ENCODE assay signal across 11 cellular contexts in genomic region chr15:101500865-101501551, GRCh38. TPM values are rescaled to one million over a fixed set of nuclear protein-coding genes. Genes with fewer than 3 reads are reported as not detected.
DNase-seq lines count a peak whose midpoint lies in the region; ATAC-seq, FAIRE-seq and TF ChIP-seq lines count a peak whose summit lies in the region.
"Had no signal": no experiment of that assay in that cellular context is flagged by ENCODE, and none has a peak within 500 bp of the region (broad histone marks: within the 10 kb centered on the region; RNA-seq: fewer than 3 reads in every experiment).

No MANE protein-coding gene starts in this region.

- peak overlapping the region; percentile 19 for H3K27ac ChIP-seq in temporal lobe (ENCODE audit: low read depth, low read length)
- H3K27ac ChIP-seq: tibial nerve had no signal

- no peak for FAIRE-seq in GM12892 (lab: Jason Lieb, UNC)

- H3K4me1 Mint-ChIP-seq in activated naive CD8-positive, alpha-beta T cell treated with anti-CD3 and anti-CD28 coated beads, Interleukin-2, amount 10 ng/mL, durations not matched to agents 7 days and 5 days = peaks cover 30% of the 10 kb centered on the region

- TF ChIP-seq POLR2A in GM12892 (IDR thresholded peaks at IDR 0.05; ENCODE audit: low read depth, low read length) = no peak

- no peaks in the 10 kb centered on the region for H3K9me3 Mint-ChIP-seq in activated naive CD8-positive, alpha-beta T cell treated with anti-CD3 and anti-CD28 coated beads, Interleukin-2, amount 10 ng/mL, durations not matched to agents 7 days and 5 days

- H3K27me3 Mint-ChIP-seq in activated naive CD8-positive, alpha-beta T cell treated with anti-CD3 and anti-CD28 coated beads, Interleukin-2, amount 10 ng/mL, durations not matched to agents 7 days and 5 days = peaks cover 17% of the 10 kb centered on the region

- peak; percentile 2 for DNase-seq in stimulated activated CD4-positive, alpha-beta T cell treated with anti-CD3 and anti-CD28 coated beads, Interleukin-4, amount 100 ng/mL, for 24 hours
- no peak for DNase-seq in stimulated activated CD4-positive, alpha-beta T cell treated with anti-CD3 and anti-CD28 coated beads, Interleukin-12 subunit alpha, Interleukin-12 subunit beta, amount 100 ng/mL, for 4 hours
- no peak for DNase-seq in activated naive CD8-positive, alpha-beta T cell treated with anti-CD3 and anti-CD28 coated beads, Interleukin-2, amount 10 ng/mL, durations not matched to agents 7 days and 5 days
- DNase-seq in left lobe of liver (ENCODE audit: low spot score) (no peak), GM12892 (ENCODE audit: insufficient read length) (no peak)
- DNase-seq: GDM1, NCI-H1092 treated with DMSO at 0.1 percent for 48 hours had no signal

- POLR2A ChIA-PET in activated naive CD8-positive, alpha-beta T cell treated with anti-CD3 and anti-CD28 coated beads, Interleukin-2, amount 10 ng/mL, durations not matched to agents 7 days and 5 days (lab: Charles Lee) = interaction anchor here (2.0 kb wide), 1 partner anchor 206 kb away, joined by 12 read pairs; the partner anchor contains the start of gene SNRPA1

- ATAC-seq in activated naive CD8-positive, alpha-beta T cell treated with anti-CD3 and anti-CD28 coated beads, Interleukin-2, amount 10 ng/mL, durations not matched to agents 7 days and 5 days (ENCODE audit: low read depth) = peak; percentile 58
- ATAC-seq in left lobe of liver = peak; percentile 54
- no peak for ATAC-seq in HG03378 (IDR thresholded peaks at IDR 0.05; ENCODE audit: unreplicated experiment)
- ATAC-seq in GM21367 (IDR thresholded peaks at IDR 0.05; ENCODE audit: unreplicated experiment) = no peak

- peak overlapping the region; percentile 30 for H3K27ac Mint-ChIP-seq in activated naive CD8-positive, alpha-beta T cell treated with anti-CD3 and anti-CD28 coated beads, Interleukin-2, amount 10 ng/mL, durations not matched to agents 7 days and 5 days

- H3K4me3 Mint-ChIP-seq in activated naive CD8-positive, alpha-beta T cell treated with anti-CD3 and anti-CD28 coated beads, Interleukin-2, amount 10 ng/mL, durations not matched to agents 7 days and 5 days = peak overlapping the region; percentile 68

- no peaks in the 10 kb centered on the region for H3K36me3 Mint-ChIP-seq in activated naive CD8-positive, alpha-beta T cell treated with anti-CD3 and anti-CD28 coated beads, Interleukin-2, amount 10 ng/mL, durations not matched to agents 7 days and 5 days

RNA-seq across cellular contexts. Expression of gene PCSK6, which starts 11.5 kb away (rescaled TPM):
- total RNA-seq in activated naive CD8-positive, alpha-beta T cell treated with anti-CD3 and anti-CD28 coated beads, Interleukin-2, amount 10 ng/mL, durations not matched to agents 7 days and 5 days = 1 to 10 TPM; 1.4 to 2.1 TPM
- total RNA-seq in left lobe of liver (180 TPM), temporal lobe (11.8 TPM)
- polyA plus RNA-seq in GM12892 (2012; ENCODE audit: missing spikeins) = 0.47 TPM

Comparison
In these comparisons a context has a peak if more than half of its experiments do, and no peak if none do; other contexts are left out.
1. ATAC-seq: peak in activated naive CD8-positive, alpha-beta T cell treated with anti-CD3 and anti-CD28 coated beads, Interleukin-2, amount 10 ng/mL, durations not matched to agents 7 days and 5 days (single experiment) and left lobe of liver (single experiment); none in HG03378 (single experiment) and GM21367 (single experiment).
2. RNA of gene PCSK6, which starts 11.5 kb away (total RNA-seq): 180 TPM in left lobe of liver (single experiment); 11.8 TPM in temporal lobe (single experiment) and 1.4 to 2.1 TPM in activated naive CD8-positive, alpha-beta T cell treated with anti-CD3 and anti-CD28 coated beads, Interleukin-2, amount 10 ng/mL, durations not matched to agents 7 days and 5 days; every median in the first group is over 10 times any median in the second.